In genomic region chr14:49892636-49893308, GRCh38 we compare ENCODE assay signal across 8 cellular contexts. TPM values are rescaled to one million over a fixed set of nuclear protein-coding genes. Genes with fewer than 3 reads are reported as not detected.
DNase-seq lines count a peak whose midpoint lies in the region; ATAC-seq and TF ChIP-seq lines count a peak whose summit lies in the region.

TSS of gene ARF6 (plus strand) at chr14:49893082. CDS start at chr14:49893737, 655 bp downstream.

- no peaks in the 10 kb centered on the region for H3K27me3 ChIP-seq in left lung

- DNase-seq in C1 segment of cervical spinal cord (lab: John Stamatoyannopoulos, UW) (peak; percentile 85 to 99 (median 96)), NCI-H69 (lab: John Stamatoyannopoulos, UW) (peak; percentile 99), dedifferentiated amniotic fluid mesenchymal stem cell (ENCODE audit: extremely low spot score) (peak; percentile 97), left lung (peak; percentile 99 to 100)
- DNase-seq in activated CD4-positive, alpha-beta T cell treated with anti-CD3 and anti-CD28 coated beads, Interleukin-2, amount 50 U/mL, for 1 hour = peak; percentile 94
- peak; percentile 94 to 97 for DNase-seq in stimulated activated CD4-positive, alpha-beta T cell treated with anti-CD3 and anti-CD28 coated beads, Interleukin-2, amount 100 ng/mL, for 48 hours

- intact Hi-C loops in left lung (cut with DNase I) = loop anchor here in 1 of 2 donors (5.0 kb wide), 1 partner anchor 110 kb away; no protein-coding TSS in a partner anchor

- H3K4me1 ChIP-seq in left lung = peaks cover 14 to 40% of the 10 kb centered on the region in 2 donors

- H3K4me3 ChIP-seq in left lung = peak within 1 kb of the TSS; percentile 94 to 96

- H3K27ac ChIP-seq in left lung = peak within 1 kb of the TSS; percentile 100

- ATAC-seq in GM19328 (IDR thresholded peaks at IDR 0.05; ENCODE audit: unreplicated experiment) (peak; percentile 90), HG03520 (IDR thresholded peaks at IDR 0.05; ENCODE audit: unreplicated experiment) (peak; percentile 80), left lung (peak; percentile 97)

- H3K9me3 ChIP-seq in left lung = no peaks in the 10 kb centered on the region

- peaks cover 0 to 29% of the 10 kb centered on the region in 2 donors for H3K36me3 ChIP-seq in left lung

- TF ChIP-seq CTCF in left lung (IDR thresholded peaks at IDR 0.05) = peak in 1 of 2 donors; percentile 17

RNA-seq across cellular contexts. Expression of gene ARF6, which starts in this region (rescaled TPM):
- 10 to 100 TPM; 73.6 to 89.0 TPM for total RNA-seq in left lung

Comparison
In these comparisons a context has a peak if more than half of its experiments do, and no peak if none do; other contexts are left out.
1. Peak in every context shown above with its lines: DNase-seq, ATAC-seq, H3K4me3 ChIP-seq and H3K27ac ChIP-seq.